In the genomic region with DNA sequence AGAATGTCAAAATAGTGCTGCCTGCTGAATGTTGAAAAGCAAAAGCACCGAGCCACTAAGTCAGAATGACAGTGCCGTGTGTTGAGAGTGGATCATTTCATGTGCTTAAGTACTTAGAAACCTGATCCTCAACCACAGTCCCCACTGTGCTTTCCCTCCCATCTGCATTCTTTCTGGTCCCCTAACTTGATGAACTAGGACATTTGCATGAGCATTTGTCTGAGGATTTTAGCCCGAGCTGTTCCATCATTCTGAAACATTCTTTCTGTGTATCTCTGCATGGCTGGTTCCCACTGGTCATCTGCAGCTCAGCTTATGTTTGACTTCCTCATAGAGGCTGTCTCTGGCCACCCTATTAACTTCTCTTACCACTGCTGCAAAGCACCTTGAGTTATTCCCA, we compare ENCODE assay signal across 19 cellular contexts. TPM values are rescaled to one million over a fixed set of nuclear protein-coding genes. Genes with fewer than 3 reads are reported as not detected.
A peak's percentile ranks its signal among the peaks of the same experiment; 100 is the strongest.
DNase-seq lines count a peak whose midpoint lies in the region; ATAC-seq lines count a peak whose summit lies in the region.
"Had no signal": no experiment of that assay in that cellular context is flagged by ENCODE, and none has a peak within 500 bp of the region (broad histone marks: within the 10 kb centered on the region; RNA-seq: fewer than 3 reads in every experiment).

No MANE protein-coding gene starts in this region.

- no peak for ATAC-seq in naive thymus-derived CD8-positive, alpha-beta T cell
- ATAC-seq: left ventricle myocardium superior had no signal

- no peaks in the 10 kb centered on the region for H3K4me1 Mint-ChIP-seq in naive thymus-derived CD8-positive, alpha-beta T cell
- H3K4me1 Mint-ChIP-seq: activated CD4-positive, alpha-beta memory T cell treated with anti-CD3 and anti-CD28 coated beads, Interleukin-2, amount 10 ng/mL, durations not matched to agents 7 days and 5 days had no signal

- no peak overlapping the region for H3K4me3 Mint-ChIP-seq in naive thymus-derived CD8-positive, alpha-beta T cell
- H3K4me3 Mint-ChIP-seq: activated CD4-positive, alpha-beta memory T cell treated with anti-CD3 and anti-CD28 coated beads, Interleukin-2, amount 10 ng/mL, durations not matched to agents 7 days and 5 days had no signal

- no peaks in the 10 kb centered on the region for H3K36me3 Mint-ChIP-seq in naive thymus-derived CD8-positive, alpha-beta T cell

- POLR2A ChIA-PET in naive thymus-derived CD8-positive, alpha-beta T cell (lab: Charles Lee) = no interaction called here

- peak; percentile 40 for DNase-seq in NCI-H1105 treated with DMSO at 0.1 percent for 48 hours (lab: John Stamatoyannopoulos, UW)
- no peak for DNase-seq in NCI-H1105 (lab: John Stamatoyannopoulos, UW)
- peak; percentile 8 to 25 for DNase-seq in NCI-H187 (lab: John Stamatoyannopoulos, UW)
- DNase-seq in SK-N-DZ (ENCODE audit: low spot score) = peak; percentile 11
- peak; percentile 57 for DNase-seq in myocyte (ENCODE audit: low read depth)
- DNase-seq in naive thymus-derived CD8-positive, alpha-beta T cell = no peak
- no peak for DNase-seq in NCI-H2196 treated with DMSO at 0.1 percent for 48 hours (lab: John Stamatoyannopoulos, UW; ENCODE audit: unreplicated experiment)
- DNase-seq in NCI-H146 treated with DMSO at 0.1 percent for 48 hours (lab: John Stamatoyannopoulos, UW; ENCODE audit: unreplicated experiment) = no peak
- DNase-seq: activated CD4-positive, alpha-beta memory T cell treated with anti-CD3 and anti-CD28 coated beads, Interleukin-2, amount 10 ng/mL, durations not matched to agents 7 days and 5 days; erythroblast; IMR-90; left ventricle myocardium superior; MG63; NCI-H446 treated with DMSO at 0.1 percent for 48 hours; SIG-M5 had no signal

- H3K27ac Mint-ChIP-seq in naive thymus-derived CD8-positive, alpha-beta T cell = no peak overlapping the region
- H3K27ac Mint-ChIP-seq: activated CD4-positive, alpha-beta memory T cell treated with anti-CD3 and anti-CD28 coated beads, Interleukin-2, amount 10 ng/mL, durations not matched to agents 7 days and 5 days had no signal

- H3K27me3 Mint-ChIP-seq in naive thymus-derived CD8-positive, alpha-beta T cell = peaks cover 3 to 18% (median 6%) of the 10 kb centered on the region in 5 donors

- peaks cover 0 to 2% (median 0%) of the 10 kb centered on the region in 9 donors for H3K9me3 Mint-ChIP-seq in naive thymus-derived CD8-positive, alpha-beta T cell
- H3K9me3 Mint-ChIP-seq: activated CD4-positive, alpha-beta memory T cell treated with anti-CD3 and anti-CD28 coated beads, Interleukin-2, amount 10 ng/mL, durations not matched to agents 7 days and 5 days had no signal

RNA-seq across cellular contexts. Expression of a gene that starts 42.0 kb away (rescaled TPM):
- 0.57 and 3.3 TPM in 2 replicates for polyA plus RNA-seq in SK-N-DZ (2014; cell fraction: cytosol; rRNA removed)
- polyA plus RNA-seq in SK-N-DZ (2014; cell fraction: nucleus; rRNA removed) = not detected in 2 replicates
- total RNA-seq in myocyte = not detected in 2 replicates
- not detected for polyA plus RNA-seq in myocyte (2012)
- total RNA-seq in naive thymus-derived CD8-positive, alpha-beta T cell = not detected
- not detected for polyA plus RNA-seq in naive thymus-derived CD8-positive, alpha-beta T cell
- total RNA-seq: activated CD4-positive, alpha-beta memory T cell treated with anti-CD3 and anti-CD28 coated beads, Interleukin-2, amount 10 ng/mL, durations not matched to agents 7 days and 5 days; bronchial epithelial cell; dermis microvascular lymphatic vessel endothelial cell; IMR-90; left ventricle myocardium superior; omental fat pad; T-helper 2 cell treated with Interferon-gamma antibody and Interleukin-4, amounts not matched to agents 100 ng/mL and 5 ng/mL, for 36 hours had no signal
- polyA plus RNA-seq: IMR-90 had no signal

Comparison
In these comparisons a context has a peak if more than half of its experiments do, and no peak if none do; other contexts are left out.
1. DNase-seq: peak in NCI-H1105 treated with DMSO at 0.1 percent for 48 hours (single experiment), NCI-H187 (2 of 2), SK-N-DZ (single experiment) and myocyte (single experiment); none in NCI-H1105 (single experiment), naive thymus-derived CD8-positive, alpha-beta T cell (0 of 10), NCI-H2196 treated with DMSO at 0.1 percent for 48 hours (single experiment) and NCI-H146 treated with DMSO at 0.1 percent for 48 hours (single experiment).